Comparison of ENCODE assay signal across 20 cellular contexts in genomic region chr20:19626896-19627295, GRCh38.
"Had no signal": no experiment of that assay in that cellular context is flagged by ENCODE, and none has a peak within 500 bp of the region (broad histone marks: within the 10 kb centered on the region; RNA-seq: fewer than 3 reads in every experiment).

No MANE protein-coding gene starts in this region.

- H3K27ac ChIP-seq: epithelial cell of prostate, lower lobe of right lung, suprapubic skin, VCaP had no signal

- H3K9me3 ChIP-seq: lower lobe of right lung, suprapubic skin had no signal

- H3K36me3 ChIP-seq: lower lobe of right lung, suprapubic skin had no signal

- H3K4me1 ChIP-seq: lower lobe of right lung, suprapubic skin had no signal

- H3K27ac Mint-ChIP-seq: activated CD4-positive, alpha-beta T cell treated with anti-CD3 and anti-CD28 coated beads for 36 hours; activated CD8-positive, alpha-beta T cell treated with anti-CD3 and anti-CD28 coated beads, Interleukin-2, amount 10 ng/mL, durations not matched to agents 7 days and 5 days; activated naive CD8-positive, alpha-beta T cell treated with anti-CD3 and anti-CD28 coated beads, Interleukin-2, amount 50 U/mL, for 24 hours; immature natural killer cell; naive thymus-derived CD4-positive, alpha-beta T cell; type B pancreatic cell had no signal

- DNase-seq: activated CD4-positive, alpha-beta T cell treated with anti-CD3 and anti-CD28 coated beads for 36 hours; activated CD8-positive, alpha-beta memory T cell treated with anti-CD3 and anti-CD28 coated beads, Interleukin-2, amount 50 U/mL, for 48 hours; activated CD8-positive, alpha-beta T cell treated with anti-CD3 and anti-CD28 coated beads, Interleukin-2, amount 10 ng/mL, durations not matched to agents 7 days and 5 days; activated naive CD4-positive, alpha-beta T cell treated with Interleukin-2 at 50 U/mL for 16 hours; activated naive CD8-positive, alpha-beta T cell treated with anti-CD3 and anti-CD28 coated beads, Interleukin-2, amount 50 U/mL, for 24 hours; effector memory CD4-positive, alpha-beta T cell; glutamatergic neuron; immature natural killer cell; left cardiac atrium; lower lobe of right lung; naive thymus-derived CD4-positive, alpha-beta T cell; nucleus accumbens; stimulated activated CD4-positive, alpha-beta T cell treated with anti-CD3 and anti-CD28 coated beads, Interleukin-2, amount 100 ng/mL, for 48 hours; stimulated activated naive CD8-positive, alpha-beta T cell treated with anti-CD3 and anti-CD28 coated beads, Interleukin-15, Interleukin-2, amounts not matched to agents 100 U/mL and 50 U/mL, for 24 hours; T-helper 9 cell had no signal

- H3K36me3 Mint-ChIP-seq: immature natural killer cell; naive thymus-derived CD4-positive, alpha-beta T cell had no signal

- H3K9me3 Mint-ChIP-seq: immature natural killer cell, type B pancreatic cell had no signal

- H3K4me3 Mint-ChIP-seq: activated CD4-positive, alpha-beta T cell treated with anti-CD3 and anti-CD28 coated beads for 36 hours; activated CD8-positive, alpha-beta T cell treated with anti-CD3 and anti-CD28 coated beads, Interleukin-2, amount 10 ng/mL, durations not matched to agents 7 days and 5 days; activated naive CD8-positive, alpha-beta T cell treated with anti-CD3 and anti-CD28 coated beads, Interleukin-2, amount 50 U/mL, for 24 hours; central memory CD8-positive, alpha-beta T cell; immature natural killer cell; naive thymus-derived CD4-positive, alpha-beta T cell; type B pancreatic cell had no signal

- H3K4me3 ChIP-seq: lower lobe of right lung, suprapubic skin had no signal

- H3K27me3 Mint-ChIP-seq: type B pancreatic cell had no signal

- H3K27me3 ChIP-seq: suprapubic skin had no signal

- H3K4me1 Mint-ChIP-seq: activated naive CD8-positive, alpha-beta T cell treated with anti-CD3 and anti-CD28 coated beads, Interleukin-2, amount 50 U/mL, for 24 hours; central memory CD8-positive, alpha-beta T cell; immature natural killer cell; naive thymus-derived CD4-positive, alpha-beta T cell had no signal
